8 cellular contexts compared by ENCODE assay signal in genomic region chr7:43954524-43955228, GRCh38. TPM values are rescaled to one million over a fixed set of nuclear protein-coding genes. Genes with fewer than 3 reads are reported as not detected.
A peak's percentile ranks its signal among the peaks of the same experiment; 100 is the strongest.
DNase-seq lines count a peak whose midpoint lies in the region; ATAC-seq and TF ChIP-seq lines count a peak whose summit lies in the region.

No MANE protein-coding gene starts in this region.

- CTCF ChIA-PET in CD8-positive, alpha-beta T cell (lab: Charles Lee): no interaction called here

- H3K9me3 Mint-ChIP-seq in CD8-positive, alpha-beta T cell: no peaks in the 10 kb centered on the region
- H3K9me3 Mint-ChIP-seq in nephron: no peaks in the 10 kb centered on the region

- H3K27ac ChIP-seq in CD8-positive, alpha-beta T cell (ENCODE audit: low read depth, low read length): no peak overlapping the region
- no peak overlapping the region for H3K27ac ChIP-seq in epithelial cell of prostate
- no peak overlapping the region for H3K27ac ChIP-seq in vagina

- ATAC-seq in CD8-positive, alpha-beta T cell: peak; percentile 38

- no peak overlapping the region for H3K4me3 ChIP-seq in CD8-positive, alpha-beta T cell (ENCODE audit: low read depth, low read length)
- no peak overlapping the region for H3K4me3 ChIP-seq in vagina

- POLR2A ChIA-PET in CD8-positive, alpha-beta T cell (lab: Charles Lee): no interaction called here

- peak; percentile 16 for TF ChIP-seq CTCF in CD8-positive, alpha-beta T cell (IDR thresholded peaks at IDR 0.05)
- TF ChIP-seq CTCF in GM13976 (IDR thresholded peaks at IDR 0.05; ENCODE audit: borderline replicate concordance, control extremely low read depth, extremely low read depth, insufficient read depth, missing control alignments) (peak; percentile 42), nephron (IDR thresholded peaks at IDR 0.05; ENCODE audit: unreplicated experiment in 3 of 3) (peak in 2 of 3 experiments; percentile 38 to 47), vagina (IDR thresholded peaks at IDR 0.05) (peak in 1 of 3 experiments; percentile 29)

- intact Hi-C loops in CD8-positive, alpha-beta T cell (cut with DNase I, micrococcal nuclease): no loop called here
- intact Hi-C loops in vagina (cut with DNase I): no loop called here

- H3K4me1 Mint-ChIP-seq in CD8-positive, alpha-beta T cell (ENCODE audit: low read depth): peaks cover 11% of the 10 kb centered on the region
- peaks cover 4% of the 10 kb centered on the region for H3K4me1 Mint-ChIP-seq in nephron

- peaks cover 44% of the 10 kb centered on the region for H3K36me3 Mint-ChIP-seq in CD8-positive, alpha-beta T cell
- peaks cover 26% of the 10 kb centered on the region for H3K36me3 Mint-ChIP-seq in nephron (ENCODE audit: low read depth)

- H3K27ac Mint-ChIP-seq in CD8-positive, alpha-beta T cell: no peak overlapping the region
- H3K27ac Mint-ChIP-seq in nephron: no peak overlapping the region

- H3K27me3 Mint-ChIP-seq in CD8-positive, alpha-beta T cell (ENCODE audit: low read depth): no peaks in the 10 kb centered on the region
- peaks cover 4% of the 10 kb centered on the region for H3K27me3 Mint-ChIP-seq in nephron (ENCODE audit: low read depth)

- no peak for TF ChIP-seq POLR2A in vagina (IDR thresholded peaks at IDR 0.05)

- no peak for DNase-seq in CD8-positive, alpha-beta T cell
- DNase-seq in GM13976 (ENCODE audit: low spot score): peak; percentile 61
- DNase-seq in HT1080 (ENCODE audit: low read depth): peak; percentile 60
- peak; percentile 51 for DNase-seq in SK-N-DZ (ENCODE audit: low spot score)
- DNase-seq in epithelial cell of prostate (ENCODE audit: low read depth, low spot score): peak; percentile 10
- DNase-seq in vagina (ENCODE audit: extremely low spot score in 2 of 2): no peak
- DNase-seq in activated effector memory CD4-positive, alpha-beta T cell treated with anti-CD3 and anti-CD28 coated beads, Interleukin-2, amount 50 U/mL, for 16 hours: no peak

- no peak overlapping the region for H3K4me3 Mint-ChIP-seq in CD8-positive, alpha-beta T cell
- no peak overlapping the region for H3K4me3 Mint-ChIP-seq in nephron

- H3K4me1 ChIP-seq in CD8-positive, alpha-beta T cell (ENCODE audit: insufficient read depth, low read length): peaks cover 4% of the 10 kb centered on the region
- H3K4me1 ChIP-seq in vagina: no peaks in the 10 kb centered on the region

- H3K9me3 ChIP-seq in CD8-positive, alpha-beta T cell (ENCODE audit: low read length): no peaks in the 10 kb centered on the region
- no peaks in the 10 kb centered on the region for H3K9me3 ChIP-seq in vagina

- H3K27me3 ChIP-seq in CD8-positive, alpha-beta T cell (ENCODE audit: insufficient read depth, low read length): no peaks in the 10 kb centered on the region
- H3K27me3 ChIP-seq in vagina: no peaks in the 10 kb centered on the region

- in situ Hi-C loops in GM13976 (cut with MboI; ENCODE audit: low sequenced_read_pairs, unreplicated experiment): no loop called here

- H3K36me3 ChIP-seq in CD8-positive, alpha-beta T cell (ENCODE audit: insufficient read depth, low read length): peaks cover 6% of the 10 kb centered on the region
- H3K36me3 ChIP-seq in vagina: peaks cover 0 to 30% of the 10 kb centered on the region in 2 donors

RNA-seq across cellular contexts. Expression of gene UBE2D4, which starts 28.4 kb away (rescaled TPM):
- total RNA-seq in CD8-positive, alpha-beta T cell: 1 to 10 TPM; 6.8 to 8.4 TPM
- total RNA-seq in HT1080 (2014; rRNA removed; shearing (Covaris generic)): 16.9 and 18.4 TPM in 2 replicates
- polyA plus RNA-seq in HT1080 (2015; cell fraction: cytosol; rRNA removed): 13.7 and 16.3 TPM in 2 replicates
- 3.9 and 4.2 TPM in 2 replicates for polyA plus RNA-seq in HT1080 (2015; cell fraction: nucleus; rRNA removed)
- 14.3 and 20.9 TPM in 2 replicates for polyA plus RNA-seq in SK-N-DZ (2014; cell fraction: cytosol; rRNA removed)
- polyA plus RNA-seq in SK-N-DZ (2014; cell fraction: nucleus; rRNA removed): 1.9 and 13.7 TPM in 2 replicates
- total RNA-seq in vagina: 25.5 TPM

RNA-seq across cellular contexts. Expression of gene SPDYE1, which starts 43.0 kb away (rescaled TPM):
- not detected for total RNA-seq in CD8-positive, alpha-beta T cell
- total RNA-seq in HT1080 (2014; rRNA removed; shearing (Covaris generic)): not detected in 2 replicates
- polyA plus RNA-seq in HT1080 (2015; cell fraction: cytosol; rRNA removed): not detected in 2 replicates
- polyA plus RNA-seq in HT1080 (2015; cell fraction: nucleus; rRNA removed): not detected in 2 replicates
- not detected in 2 replicates for polyA plus RNA-seq in SK-N-DZ (2014; cell fraction: cytosol; rRNA removed)
- not detected in 2 replicates for polyA plus RNA-seq in SK-N-DZ (2014; cell fraction: nucleus; rRNA removed)
- not detected for total RNA-seq in vagina

RNA-seq across cellular contexts. Expression of gene URGCP, which starts 48.3 kb away (rescaled TPM):
- total RNA-seq in CD8-positive, alpha-beta T cell: 10 to 100 TPM; 24.5 to 25.0 TPM
- 18.7 and 20.6 TPM in 2 replicates for total RNA-seq in HT1080 (2014; rRNA removed; shearing (Covaris generic))
- polyA plus RNA-seq in HT1080 (2015; cell fraction: cytosol; rRNA removed): 8.4 and 9.4 TPM in 2 replicates
- polyA plus RNA-seq in HT1080 (2015; cell fraction: nucleus; rRNA removed): 21.8 and 23.4 TPM in 2 replicates
- polyA plus RNA-seq in SK-N-DZ (2014; cell fraction: cytosol; rRNA removed): 15.8 and 22.5 TPM in 2 replicates
- polyA plus RNA-seq in SK-N-DZ (2014; cell fraction: nucleus; rRNA removed): 14.4 and 14.8 TPM in 2 replicates
- total RNA-seq in vagina: 21.1 TPM

Comparison
In these comparisons a context has a peak if more than half of its experiments do, and no peak if none do; other contexts are left out.
1. DNase-seq: peak in GM13976 (single experiment), HT1080 (single experiment), SK-N-DZ (single experiment) and epithelial cell of prostate (single experiment); none in CD8-positive, alpha-beta T cell (0 of 7), vagina (0 of 2) and activated effector memory CD4-positive, alpha-beta T cell treated with anti-CD3 and anti-CD28 coated beads, Interleukin-2, amount 50 U/mL, for 16 hours (single experiment).